ENCODE assay signal across 8 cellular contexts in genomic region chr3:100400782-100401673, GRCh38. TPM values are rescaled to one million over a fixed set of nuclear protein-coding genes. Genes with fewer than 3 reads are reported as not detected.
DNase-seq lines count a peak whose midpoint lies in the region; ATAC-seq and TF ChIP-seq lines count a peak whose summit lies in the region.

LNP1 (plus strand) TSS chr3:100401539; CDS start chr3:100429730, 28,191 bp downstream.
TOMM70 (minus strand) TSS chr3:100401089; CDS start chr3:100400949, 140 bp downstream.

- under 1% methylated on average over 64 of the region's 64 CpGs for WGBS in prostate gland
- WGBS in urinary bladder, result under 1% methylated on average over 64 of the region's 64 CpGs

- H3K27me3 ChIP-seq in right atrium auricular region (no peaks in the 10 kb centered on the region), prostate gland (replicated peaks; ENCODE audit: insufficient read depth) (no peaks in the 10 kb centered on the region)

- H3K9me3 ChIP-seq in T-helper 17 cell (ENCODE audit: control insufficient read depth, low read length, poor library complexity, severe bottlenecking) (no peaks in the 10 kb centered on the region), right atrium auricular region (no peaks in the 10 kb centered on the region), prostate gland (no peaks in the 10 kb centered on the region)

- DNase-seq in NCI-H1694 treated with DMSO at 0.1 percent for 48 hours (lab: John Stamatoyannopoulos, UW) (peak; percentile 98), T-helper 17 cell (peak; percentile 84 to 88 (median 84)), right atrium auricular region (ENCODE audit: low spot score) (peak; percentile 99), prostate gland (ENCODE audit: low spot score) (peak; percentile 97)

- H3K36me3 ChIP-seq in right atrium auricular region (no peaks in the 10 kb centered on the region), prostate gland (no peaks in the 10 kb centered on the region), urinary bladder (ENCODE audit: insufficient read depth) (no peaks in the 10 kb centered on the region)

- peaks cover 36% of the 10 kb centered on the region for H3K4me1 Mint-ChIP-seq in T-helper 17 cell

- TF ChIP-seq POLR2A in prostate gland (IDR thresholded peaks at IDR 0.05), result no peak

- peak within 1 kb of the TSS; percentile 92 for H3K27ac ChIP-seq in angular gyrus (ENCODE audit: low read depth, low read length)
- H3K27ac ChIP-seq in right atrium auricular region, result peak within 1 kb of the TSS; percentile 91 to 95
- peak within 1 kb of the TSS; percentile 83 to 89 for H3K27ac ChIP-seq in prostate gland
- H3K27ac ChIP-seq in urinary bladder (ENCODE audit: low read depth), result peak within 1 kb of the TSS; percentile 82

- peak within 1 kb of the TSS; percentile 95 for H3K27ac Mint-ChIP-seq in T-helper 17 cell

- peak within 1 kb of the TSS; percentile 98 for H3K4me3 Mint-ChIP-seq in T-helper 17 cell

- ATAC-seq in GM18499 (IDR thresholded peaks at IDR 0.05; ENCODE audit: insufficient read depth, unreplicated experiment), result peak; percentile 76
- ATAC-seq in HG02938 (IDR thresholded peaks at IDR 0.05; ENCODE audit: unreplicated experiment), result peak; percentile 87
- peak; percentile 90 for ATAC-seq in T-helper 17 cell

- no peaks in the 10 kb centered on the region for H3K36me3 Mint-ChIP-seq in T-helper 17 cell (ENCODE audit: low read depth)

- H3K4me1 ChIP-seq in right atrium auricular region, result peaks cover 0 to 53% of the 10 kb centered on the region in 2 donors
- H3K4me1 ChIP-seq in prostate gland (replicated peaks), result no peaks in the 10 kb centered on the region
- H3K4me1 ChIP-seq in urinary bladder (ENCODE audit: insufficient read depth), result no peaks in the 10 kb centered on the region

- no peaks in the 10 kb centered on the region for H3K27me3 Mint-ChIP-seq in T-helper 17 cell

- H3K4me3 ChIP-seq in right atrium auricular region (peak within 1 kb of the TSS; percentile 83 to 88), prostate gland (peak within 1 kb of the TSS; percentile 59 to 95), urinary bladder (ENCODE audit: low read depth, low read length) (peak within 1 kb of the TSS; percentile 93)

- intact Hi-C loops in prostate gland (cut with DNase I), result loop anchor here (10.0 kb wide), 1 partner anchor 66 kb away; the partner anchor contains the start of gene NIT2

- TF ChIP-seq CTCF in right atrium auricular region (IDR thresholded peaks at IDR 0.05), result no peak
- TF ChIP-seq CTCF in prostate gland (IDR thresholded peaks at IDR 0.05), result no peak

RNA-seq across cellular contexts. Expression of gene LNP1, which starts in this region (rescaled TPM):
- under 1 TPM; 0.70 to 0.96 TPM for total RNA-seq in T-helper 17 cell
- 1 to 10 TPM; 4.6 to 5.4 TPM for total RNA-seq in right atrium auricular region
- total RNA-seq in prostate gland, result 1 to 10 TPM in 1 of 2 donors, under 1 TPM in 1; 0.73 to 3.4 TPM
- 12.3 TPM for total RNA-seq in urinary bladder
- polyA plus RNA-seq in urinary bladder, result 4.8 TPM

RNA-seq across cellular contexts. Expression of gene TOMM70, which starts in this region (rescaled TPM):
- total RNA-seq in T-helper 17 cell (10 to 100 TPM; 23.6 to 26.4 TPM), right atrium auricular region (10 to 100 TPM; 29.7 to 44.2 TPM), prostate gland (10 to 100 TPM; 34.0 to 36.1 TPM), urinary bladder (96.6 TPM)
- polyA plus RNA-seq in urinary bladder, result 37.0 TPM

Comparison
In these comparisons a context has a peak if more than half of its experiments do, and no peak if none do; other contexts are left out.
1. Peak in every context shown above with its lines: DNase-seq, ATAC-seq, H3K4me3 ChIP-seq and H3K27ac ChIP-seq.